In genomic region chr17:69441179-69441578, GRCh38 we compare ENCODE assay signal across 34 cellular contexts.
"Had no signal": no experiment of that assay in that cellular context is flagged by ENCODE, and none has a peak within 500 bp of the region (broad histone marks: within the 10 kb centered on the region; RNA-seq: fewer than 3 reads in every experiment).

No MANE protein-coding gene starts in this region.

- H3K4me2 ChIP-seq: KMS-11 had no signal

- H3K4me3 ChIP-seq: MG63 had no signal

- H3K36me3 ChIP-seq: MG63 had no signal

- H3K27ac ChIP-seq: KMS-11 had no signal

- H3K27me3 ChIP-seq: MG63 had no signal

- DNase-seq: Karpas-422, Kasumi-1, MG63, MM.1S, MV-4-11, NCI-H1048, NCI-H1092, NCI-H1092 treated with DMSO at 0.1 percent for 48 hours, NCI-H1105, NCI-H1105 treated with DMSO at 0.1 percent for 48 hours, NCI-H1417, NCI-H1417 treated with DMSO at 0.1 percent for 48 hours, NCI-H1436, NCI-H1436 treated with DMSO at 0.1 percent for 48 hours, NCI-H146, NCI-H1694, NCI-H1694 treated with DMSO at 0.1 percent for 48 hours, NCI-H187, NCI-H187 treated with DMSO at 0.1 percent for 48 hours, NCI-H1930, NCI-H2029, NCI-H2029 treated with DMSO at 0.1 percent for 48 hours, NCI-H2081, NCI-H2081 treated with DMSO at 0.1 percent for 48 hours, NCI-H2107, NCI-H2171, NCI-H2171 treated with DMSO at 0.1 percent for 48 hours, NCI-H2227 treated with DMSO at 0.1 percent for 48 hours, NCI-H226, NCI-H345, NCI-H446, NCI-H446 treated with DMSO at 0.1 percent for 48 hours, NCI-H510A had no signal

- H3K9me3 ChIP-seq: MG63 had no signal

- H3K9ac ChIP-seq: KMS-11 had no signal
